In the genomic region with DNA sequence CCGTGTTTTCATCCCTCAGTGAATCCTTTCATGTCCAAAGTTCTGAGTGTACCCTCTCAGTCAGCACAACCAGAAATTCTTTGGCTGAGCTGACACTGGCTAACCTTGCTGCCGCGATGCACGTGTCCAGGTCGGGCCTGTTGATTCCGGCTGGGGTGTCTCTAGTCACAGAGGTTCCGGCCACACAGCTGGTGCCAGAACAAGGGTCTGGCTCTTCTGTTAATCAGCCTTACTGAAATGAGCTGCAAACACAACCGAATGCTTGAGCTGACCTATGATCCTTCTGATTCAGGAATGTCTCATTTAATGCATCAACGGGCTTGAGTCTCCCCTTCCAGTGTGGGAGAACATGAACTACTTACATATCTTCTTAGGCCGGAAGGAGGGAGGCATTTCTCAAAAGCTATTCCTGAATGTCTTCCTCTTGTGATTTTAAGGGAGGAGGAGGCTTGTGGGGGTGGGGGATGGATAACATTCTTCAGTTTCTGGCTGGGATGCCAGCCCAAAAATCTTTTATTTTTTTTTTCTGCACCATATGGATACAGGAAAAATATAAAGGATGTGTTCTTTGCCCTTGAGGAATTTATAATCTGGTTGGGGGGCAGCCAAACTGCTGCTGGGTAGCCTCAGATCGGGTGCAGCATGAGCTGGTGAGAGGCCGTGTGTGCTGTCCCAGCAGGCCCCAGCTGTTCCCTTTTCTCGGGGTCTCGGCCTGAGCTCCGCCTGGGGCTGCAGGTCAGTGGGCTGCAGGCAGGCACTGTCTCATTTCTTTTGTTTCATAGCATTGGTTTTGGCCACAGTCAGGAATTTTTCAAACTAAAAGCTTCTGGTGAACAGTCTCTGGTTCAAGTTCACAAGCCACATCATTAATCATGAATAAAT, we compare ENCODE assay signal across 10 cellular contexts.
A peak's percentile ranks its signal among the peaks of the same experiment; 100 is the strongest.
DNase-seq lines count a peak whose midpoint lies in the region; ATAC-seq and TF ChIP-seq lines count a peak whose summit lies in the region.
"Had no signal": no experiment of that assay in that cellular context is flagged by ENCODE, and none has a peak within 500 bp of the region (broad histone marks: within the 10 kb centered on the region; RNA-seq: fewer than 3 reads in every experiment).

No MANE protein-coding gene starts in this region.

- H3K9ac ChIP-seq in SK-N-MC (ENCODE audit: insufficient read length): no peak overlapping the region

- no peaks in the 10 kb centered on the region for H4K20me1 ChIP-seq in osteoblast (ENCODE audit: insufficient read depth, low read length)

- no peaks in the 10 kb centered on the region for H3K36me3 ChIP-seq in SK-N-MC (ENCODE audit: insufficient read depth, low read length)
- no peaks in the 10 kb centered on the region for H3K36me3 ChIP-seq in osteoblast (ENCODE audit: insufficient read depth, low read length)

- H3K79me2 ChIP-seq in osteoblast (ENCODE audit: insufficient read depth, low read length): no peaks in the 10 kb centered on the region

- DNase-seq in Ammon's horn (ENCODE audit: low spot score) (peak; percentile 24), SK-N-MC (ENCODE audit: low read depth, low spot score) (peak; percentile 32), fibroblast of villous mesenchyme (ENCODE audit: low read depth) (peak; percentile 83), osteoblast (ENCODE audit: insufficient read length, low spot score, missing footprints) (peak; percentile 91), NCI-H2227 treated with DMSO at 0.1 percent for 48 hours (lab: John Stamatoyannopoulos, UW) (no peak)
- no peak for DNase-seq in stimulated activated CD4-positive, alpha-beta T cell treated with anti-CD3 and anti-CD28 coated beads, Interleukin-12 subunit alpha, Interleukin-12 subunit beta, amount 100 ng/mL, for 4 hours
- no peak for DNase-seq in effector CD8-positive, alpha-beta T cell (lab: John Stamatoyannopoulos, UW)
- DNase-seq: CD8-positive, alpha-beta memory T cell had no signal

- H3K9me3 ChIP-seq in SK-N-MC (ENCODE audit: low read depth, low read length): no peaks in the 10 kb centered on the region
- no peaks in the 10 kb centered on the region for H3K9me3 ChIP-seq in osteoblast (ENCODE audit: low read depth, low read length)

- peak overlapping the region; percentile 16 for H3K4me2 ChIP-seq in osteoblast (ENCODE audit: insufficient read depth, low read length)

- no peak for ATAC-seq in HG02885 (IDR thresholded peaks at IDR 0.05; ENCODE audit: poor library complexity, unreplicated experiment)
- ATAC-seq: activated T-helper 17 cell treated with anti-CD3 and anti-CD28 coated beads, Interleukin-2, amount 50 U/mL, for 72 hours had no signal

- peak overlapping the region; percentile 6; the same call in 1 of the 2 replicates for H3K27ac ChIP-seq in SK-N-MC
- H3K27ac ChIP-seq in osteoblast (ENCODE audit: low read depth, low read length): peak overlapping the region; percentile 78

- H3K4me1 ChIP-seq in osteoblast (ENCODE audit: insufficient read depth, low read length): peaks cover 19% of the 10 kb centered on the region

- no peaks in the 10 kb centered on the region for H3K27me3 ChIP-seq in osteoblast (ENCODE audit: insufficient read depth, low read length)

- TF ChIP-seq CTCF in fibroblast of villous mesenchyme (IDR thresholded peaks at IDR 0.05; ENCODE audit: insufficient read depth, low read depth, low read length): no peak
- TF ChIP-seq CTCF in osteoblast (IDR thresholded peaks at IDR 0.05; ENCODE audit: extremely low read depth, low read depth, low read length): no peak

- H3K4me3 ChIP-seq in SK-N-MC (peak overlapping the region; percentile 3), fibroblast of villous mesenchyme (ENCODE audit: low read depth, low read length) (no peak overlapping the region), osteoblast (ENCODE audit: insufficient read depth, low read length) (no peak overlapping the region)

- H2AFZ ChIP-seq in osteoblast (ENCODE audit: low read length): peak overlapping the region; percentile 67

Comparison
In these comparisons a context has a peak if more than half of its experiments do, and no peak if none do; other contexts are left out.
1. DNase-seq: peak in Ammon's horn (single experiment), SK-N-MC (single experiment), fibroblast of villous mesenchyme (single experiment) and osteoblast (single experiment); none in stimulated activated CD4-positive, alpha-beta T cell treated with anti-CD3 and anti-CD28 coated beads, Interleukin-12 subunit alpha, Interleukin-12 subunit beta, amount 100 ng/mL, for 4 hours (single experiment), effector CD8-positive, alpha-beta T cell (single experiment) and NCI-H2227 treated with DMSO at 0.1 percent for 48 hours (single experiment).